In genomic region chr18:28152354-28152753, GRCh38 we compare ENCODE assay signal across 20 cellular contexts. TPM values are rescaled to one million over a fixed set of nuclear protein-coding genes. Genes with fewer than 3 reads are reported as not detected.
DNase-seq lines count a peak whose midpoint lies in the region; ATAC-seq, FAIRE-seq and TF ChIP-seq lines count a peak whose summit lies in the region.
"Had no signal": no experiment of that assay in that cellular context is flagged by ENCODE, and none has a peak within 500 bp of the region (broad histone marks: within the 10 kb centered on the region; RNA-seq: fewer than 3 reads in every experiment).

No MANE protein-coding gene starts in this region.

- H3K27me3 Mint-ChIP-seq in astrocyte (ENCODE audit: low read depth, unreplicated experiment) = no peaks in the 10 kb centered on the region
- H3K27me3 Mint-ChIP-seq in neural crest cell (ENCODE audit: low read depth) = no peaks in the 10 kb centered on the region
- H3K27me3 Mint-ChIP-seq: activated CD4-positive, alpha-beta memory T cell treated with anti-CD3 and anti-CD28 coated beads, Interleukin-2, amount 10 ng/mL, durations not matched to agents 7 days and 5 days; naive thymus-derived CD4-positive, alpha-beta T cell had no signal

- H3K36me3 ChIP-seq in BLaER1 (no peaks in the 10 kb centered on the region), astrocyte (ENCODE audit: insufficient read depth, low read length) (peaks cover 4% of the 10 kb centered on the region), brain microvascular endothelial cell (replicated peaks) (no peaks in the 10 kb centered on the region)

- H3K79me2 ChIP-seq in astrocyte (ENCODE audit: insufficient read depth, low read length) = peaks cover 100% of the 10 kb centered on the region

- H3K9ac ChIP-seq in BLaER1 (no peak overlapping the region), astrocyte (ENCODE audit: low read length) (peak overlapping the region; percentile 9)

- FAIRE-seq in astrocyte (lab: Jason Lieb, UNC) = no peak
- FAIRE-seq: D721Med, HepG2, islet of Langerhans had no signal

- peaks cover 46% of the 10 kb centered on the region for H3K4me1 Mint-ChIP-seq in astrocyte (ENCODE audit: low read depth, unreplicated experiment)
- peaks cover 88% of the 10 kb centered on the region for H3K4me1 Mint-ChIP-seq in neural crest cell
- H3K4me1 Mint-ChIP-seq: activated CD4-positive, alpha-beta memory T cell treated with anti-CD3 and anti-CD28 coated beads, Interleukin-2, amount 10 ng/mL, durations not matched to agents 7 days and 5 days had no signal

- H3K27ac ChIP-seq in BLaER1 (0 out of 2 replicates have a peak overlapping the region, but pooled peaks have one; percentile 29), astrocyte (ENCODE audit: low read depth, low read length) (no peak overlapping the region), brain microvascular endothelial cell (no peak overlapping the region)
- H3K27ac ChIP-seq: hepatocyte had no signal

- in situ Hi-C loops in brain microvascular endothelial cell (cut with HindIII; ENCODE audit: low pct_ligation_motif_present, low sequenced_read_pairs) = no loop called here

- H3K4me1 ChIP-seq in BLaER1 = peaks cover 21% of the 10 kb centered on the region
- peaks cover 28% of the 10 kb centered on the region for H3K4me1 ChIP-seq in astrocyte (ENCODE audit: insufficient read depth, low read length)

- H3K4me2 ChIP-seq in BLaER1 = peak overlapping the region; percentile 64
- peak overlapping the region; percentile 17 for H3K4me2 ChIP-seq in astrocyte (ENCODE audit: low read length)
- H3K4me2 ChIP-seq: hepatocyte had no signal

- DNase-seq in astrocyte (ENCODE audit: low read depth) = no peak
- DNase-seq in left ventricle myocardium superior = no peak
- peak; percentile 10 for DNase-seq in neural crest cell (ENCODE audit: low read depth, low spot score)
- DNase-seq in NCI-H524 (lab: John Stamatoyannopoulos, UW) = no peak
- no peak for DNase-seq in brain microvascular endothelial cell
- DNase-seq in stimulated activated naive CD4-positive, alpha-beta T cell (lab: John Stamatoyannopoulos, UW) = no peak
- no peak for DNase-seq in NCI-H1092 (lab: John Stamatoyannopoulos, UW)
- DNase-seq: activated CD4-positive, alpha-beta memory T cell treated with anti-CD3 and anti-CD28 coated beads, Interleukin-2, amount 10 ng/mL, durations not matched to agents 7 days and 5 days; activated CD4-positive, CD25-positive, alpha-beta regulatory T cell; amniotic stem cell; naive thymus-derived CD4-positive, alpha-beta T cell; NCI-H2081 treated with DMSO at 0.1 percent for 48 hours; NK-92 treated with Interleukin-12 subunit alpha and Interleukin-12 subunit beta, amount 100 ng/mL, for 24 hours had no signal

- H3K9me3 ChIP-seq in BLaER1 = no peaks in the 10 kb centered on the region
- H3K9me3 ChIP-seq in astrocyte (ENCODE audit: insufficient read depth, low read depth, low read length) = no peaks in the 10 kb centered on the region

- ATAC-seq in left ventricle myocardium superior = peak; percentile 7
- ATAC-seq: HepG2; naive thymus-derived CD4-positive, alpha-beta T cell had no signal

- H3K27me3 ChIP-seq in BLaER1 (no peaks in the 10 kb centered on the region), astrocyte (ENCODE audit: insufficient read depth, low read length) (no peaks in the 10 kb centered on the region), brain microvascular endothelial cell (replicated peaks) (no peaks in the 10 kb centered on the region)
- H3K27me3 ChIP-seq: hepatocyte had no signal

- intact Hi-C loops in left ventricle myocardium superior (cut with micrococcal nuclease) = no loop called here

- H3K36me3 Mint-ChIP-seq in astrocyte (ENCODE audit: low read depth, unreplicated experiment) (peaks cover 6% of the 10 kb centered on the region), neural crest cell (ENCODE audit: low read depth) (peaks cover 4% of the 10 kb centered on the region)
- H3K36me3 Mint-ChIP-seq: CD14-positive monocyte; naive thymus-derived CD4-positive, alpha-beta T cell had no signal

- TF ChIP-seq CTCF in astrocyte (IDR thresholded peaks at IDR 0.05; ENCODE audit: insufficient read depth, low read depth, low read length) (no peak), neural crest cell (conservative IDR thresholded peaks at IDR 0.05) (no peak), brain microvascular endothelial cell (IDR thresholded peaks at IDR 0.05; ENCODE audit: low read depth, low read length, missing control alignments) (no peak)

- H2AFZ ChIP-seq in astrocyte (ENCODE audit: low read depth, low read length) = no peak overlapping the region
- H2AFZ ChIP-seq: hepatocyte had no signal

- peak overlapping the region; percentile 23 for H3K4me3 Mint-ChIP-seq in astrocyte (ENCODE audit: unreplicated experiment)
- peak overlapping the region; percentile 52 for H3K4me3 Mint-ChIP-seq in neural crest cell
- H3K4me3 Mint-ChIP-seq: activated CD4-positive, alpha-beta memory T cell treated with anti-CD3 and anti-CD28 coated beads, Interleukin-2, amount 10 ng/mL, durations not matched to agents 7 days and 5 days; CD14-positive monocyte; naive thymus-derived CD4-positive, alpha-beta T cell; T-helper 2 cell treated with Interferon-gamma antibody and Interleukin-4, amounts not matched to agents 5 μg/mL and 100 μg/mL, for 36 hours had no signal

- H4K20me1 ChIP-seq in BLaER1 = no peaks in the 10 kb centered on the region
- H4K20me1 ChIP-seq in astrocyte (ENCODE audit: insufficient read depth, low read length) = peaks cover 90% of the 10 kb centered on the region

- H3K9me3 Mint-ChIP-seq in astrocyte (ENCODE audit: unreplicated experiment) (no peaks in the 10 kb centered on the region), neural crest cell (no peaks in the 10 kb centered on the region)

- no peak overlapping the region for H3K27ac Mint-ChIP-seq in astrocyte (ENCODE audit: unreplicated experiment)
- H3K27ac Mint-ChIP-seq in neural crest cell (ENCODE audit: unreplicated experiment) = peak overlapping the region; percentile 54
- H3K27ac Mint-ChIP-seq: activated CD4-positive, alpha-beta memory T cell treated with anti-CD3 and anti-CD28 coated beads, Interleukin-2, amount 10 ng/mL, durations not matched to agents 7 days and 5 days; CD14-positive monocyte; naive thymus-derived CD4-positive, alpha-beta T cell; T-helper 2 cell treated with Interferon-gamma antibody and Interleukin-4, amounts not matched to agents 5 μg/mL and 100 μg/mL, for 36 hours had no signal

- H3K4me3 ChIP-seq in BLaER1 (no peak overlapping the region), astrocyte (ENCODE audit: insufficient read depth, low read depth, low read length) (no peak overlapping the region), brain microvascular endothelial cell (ENCODE audit: low read depth, low read length) (no peak overlapping the region)
- H3K4me3 ChIP-seq: hepatocyte had no signal

RNA-seq across cellular contexts. Expression of gene CDH2, which starts 24.6 kb away (rescaled TPM):
- 326 and 363 TPM in 2 replicates for total RNA-seq in astrocyte
- total RNA-seq in left ventricle myocardium superior = 321 TPM
- total RNA-seq in neural crest cell = 234 and 238 TPM in 2 replicates
- total RNA-seq: activated CD4-positive, alpha-beta memory T cell treated with anti-CD3 and anti-CD28 coated beads, Interleukin-2, amount 10 ng/mL, durations not matched to agents 7 days and 5 days had no signal
